ENCODE assay signal across 1 cellular context in the genomic region with DNA sequence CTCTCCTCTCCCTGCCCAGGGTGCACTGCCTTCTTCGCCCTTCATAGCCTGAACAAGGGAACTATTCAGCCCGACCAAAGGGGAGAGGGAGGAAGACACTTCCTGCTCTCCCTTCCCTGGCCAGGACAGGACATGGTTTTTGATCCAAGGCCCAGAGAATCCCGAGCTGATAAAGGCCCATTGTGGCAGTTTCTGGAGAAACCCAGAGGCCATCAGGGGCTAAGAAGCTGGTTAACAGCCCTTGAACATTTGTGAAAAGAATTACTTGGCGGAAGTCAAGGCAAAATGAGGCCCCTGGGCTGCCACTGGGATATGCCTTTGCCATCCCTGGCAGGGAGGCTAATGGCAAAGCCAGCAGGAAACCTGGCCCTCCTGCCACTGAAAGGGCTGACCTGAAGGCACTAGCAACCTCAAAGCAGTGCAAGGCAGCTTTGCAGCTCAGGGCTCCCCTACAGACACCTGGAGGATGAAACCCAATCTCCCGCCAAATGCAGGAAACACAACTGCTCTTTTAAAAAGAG.
TF ChIP-seq lines count a peak whose summit lies in the region.

No MANE protein-coding gene starts in this region.

TF ChIP-seq in WTC11, 78 proteins besides CTCF, POLR2A, EP300 and RAD21 (continued from another document):
- TF ChIP-seq ZNF396 (CRISPR knock-in tag; IDR thresholded peaks at IDR 0.05; ENCODE audit: borderline replicate concordance) (no peak), E2F1 (CRISPR knock-in tag; IDR thresholded peaks at IDR 0.05) (no peak), FOXK1 (CRISPR knock-in tag; IDR thresholded peaks at IDR 0.05) (no peak), USF1 (CRISPR knock-in tag; IDR thresholded peaks at IDR 0.05) (no peak), CREM (CRISPR knock-in tag; IDR thresholded peaks at IDR 0.05) (no peak), MXD4 (CRISPR knock-in tag; IDR thresholded peaks at IDR 0.05; ENCODE audit: borderline replicate concordance) (no peak)
- TF ChIP-seq, protein P1, sequence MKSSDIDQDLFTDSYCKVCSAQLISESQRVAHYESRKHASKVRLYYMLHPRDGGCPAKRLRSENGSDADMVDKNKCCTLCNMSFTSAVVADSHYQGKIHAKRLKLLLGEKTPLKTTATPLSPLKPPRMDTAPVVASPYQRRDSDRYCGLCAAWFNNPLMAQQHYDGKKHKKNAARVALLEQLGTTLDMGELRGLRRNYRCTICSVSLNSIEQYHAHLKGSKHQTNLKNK (CRISPR knock-in tag; IDR thresholded peaks at IDR 0.05), result no peak
- TF ChIP-seq, protein P2, sequence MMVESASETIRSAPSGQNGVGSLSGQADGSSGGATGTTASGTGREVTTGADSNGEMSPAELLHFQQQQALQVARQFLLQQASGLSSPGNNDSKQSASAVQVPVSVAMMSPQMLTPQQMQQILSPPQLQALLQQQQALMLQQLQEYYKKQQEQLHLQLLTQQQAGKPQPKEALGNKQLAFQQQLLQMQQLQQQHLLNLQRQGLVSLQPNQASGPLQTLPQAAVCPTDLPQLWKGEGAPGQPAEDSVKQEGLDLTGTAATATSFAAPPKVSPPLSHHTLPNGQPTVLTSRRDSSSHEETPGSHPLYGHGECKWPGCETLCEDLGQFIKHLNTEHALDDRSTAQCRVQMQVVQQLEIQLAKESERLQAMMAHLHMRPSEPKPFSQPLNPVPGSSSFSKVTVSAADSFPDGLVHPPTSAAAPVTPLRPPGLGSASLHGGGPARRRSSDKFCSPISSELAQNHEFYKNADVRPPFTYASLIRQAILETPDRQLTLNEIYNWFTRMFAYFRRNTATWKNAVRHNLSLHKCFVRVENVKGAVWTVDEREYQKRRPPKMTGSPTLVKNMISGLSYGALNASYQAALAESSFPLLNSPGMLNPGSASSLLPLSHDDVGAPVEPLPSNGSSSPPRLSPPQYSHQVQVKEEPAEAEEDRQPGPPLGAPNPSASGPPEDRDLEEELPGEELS (CRISPR knock-in tag; IDR thresholded peaks at IDR 0.05), result no peak
TF ChIP-seq in WTC11: peak in this region for 0.
